Comparison of ENCODE assay signal across 27 cellular contexts in genomic region chr14:34685819-34686428, GRCh38. TPM values are rescaled to one million over a fixed set of nuclear protein-coding genes. Genes with fewer than 3 reads are reported as not detected.
DNase-seq lines count a peak whose midpoint lies in the region; ATAC-seq, FAIRE-seq and TF ChIP-seq lines count a peak whose summit lies in the region.
"Had no signal": no experiment of that assay in that cellular context is flagged by ENCODE, and none has a peak within 500 bp of the region (broad histone marks: within the 10 kb centered on the region; RNA-seq: fewer than 3 reads in every experiment).

No MANE protein-coding gene starts in this region.

- no peak overlapping the region for H3K9ac ChIP-seq in H1 (replicated peaks in 1 of 4; ENCODE audit: extremely low read depth in 1 of 4, low read depth in 3 of 4, low read length in 3 of 4)
- no peak overlapping the region for H3K9ac ChIP-seq in mesendoderm (ENCODE audit: low read length)

- no peak overlapping the region for H3K4ac ChIP-seq in H1 (replicated peaks; ENCODE audit: insufficient read length, low read depth, low read length)
- H3K4ac ChIP-seq in mesendoderm (ENCODE audit: low read depth, low read length) = no peak overlapping the region

- TF ChIP-seq CTCF in D721Med (IDR thresholded peaks at IDR 0.05; ENCODE audit: insufficient read depth, missing control alignments) (no peak), H1 (IDR thresholded peaks at IDR 0.05; ENCODE audit: control extremely low read depth in 1 of 3, insufficient read depth in 1 of 3, low read depth in 1 of 3, low read length in 3 of 3) (no peak)

- H3K4me3 ChIP-seq in H1 (ENCODE audit: extremely low read depth in 1 of 4, insufficient read depth in 2 of 4, low read depth in 3 of 4, low read length in 4 of 4) = no peak overlapping the region
- no peak overlapping the region for H3K4me3 ChIP-seq in mesendoderm (ENCODE audit: low read length)
- H3K4me3 ChIP-seq: GM12878, prostate gland, transverse colon had no signal

- no peak overlapping the region for H2BK120ac ChIP-seq in H1 (replicated peaks; ENCODE audit: low read depth, low read length)
- H2BK120ac ChIP-seq in mesendoderm (ENCODE audit: low read depth, low read length) = no peak overlapping the region

- H4K20me1 ChIP-seq in H1 (replicated peaks in 1 of 2; ENCODE audit: control insufficient read depth in 1 of 2, insufficient read depth in 2 of 2, low read length in 2 of 2) = no peaks in the 10 kb centered on the region

- H3K18ac ChIP-seq in H1 (ENCODE audit: extremely low read depth, low read length) = no peak overlapping the region
- no peak overlapping the region for H3K18ac ChIP-seq in mesendoderm (ENCODE audit: low read length)

- no peak for TF ChIP-seq POLR2A in H1 (IDR thresholded peaks at IDR 0.05; ENCODE audit: control extremely low read depth in 1 of 2, low read depth in 2 of 2, low read length in 2 of 2)

- no peak overlapping the region for H3K4me2 ChIP-seq in H1 (ENCODE audit: insufficient read depth in 1 of 2, low read depth in 2 of 2, low read length in 2 of 2)
- H3K4me2 ChIP-seq in mesendoderm (ENCODE audit: low read length) = no peak overlapping the region

- H3K27me3 ChIP-seq in H1 (replicated peaks in 1 of 4; ENCODE audit: control insufficient read depth in 3 of 4, extremely low read depth in 1 of 4, insufficient read depth in 3 of 4, low read length in 3 of 4) (no peaks in the 10 kb centered on the region), mesendoderm (ENCODE audit: insufficient read depth, low read length, poor library complexity) (no peaks in the 10 kb centered on the region)
- H3K27me3 ChIP-seq: transverse colon had no signal

- H4K91ac ChIP-seq in H1 (replicated peaks; ENCODE audit: insufficient read length, low read length) = no peak overlapping the region

- POLR2A ChIA-PET in H1 (lab: Charles Lee; ENCODE audit: partially characterized antibody) = no interaction called here

- DNase-seq in D721Med (ENCODE audit: insufficient read length, low spot score) = peak; percentile 41
- DNase-seq in NCI-H524 (lab: John Stamatoyannopoulos, UW) = peak; percentile 57 to 87
- DNase-seq in H1 (ENCODE audit: low read depth in 1 of 2, low spot score in 2 of 2) = no peak
- peak; percentile 56 for DNase-seq in mesendoderm
- DNase-seq in NCI-H2227 treated with DMSO at 0.1 percent for 48 hours (lab: John Stamatoyannopoulos, UW) = no peak
- DNase-seq: activated CD4-positive, alpha-beta T cell treated with anti-CD3 and anti-CD28 coated beads for 4 hours; activated CD8-positive, alpha-beta T cell treated with anti-CD3 and anti-CD28 coated beads, Interleukin-2, amount 10 ng/mL, durations not matched to agents 7 days and 5 days; activated naive CD8-positive, alpha-beta T cell treated with anti-CD3 and anti-CD28 coated beads, Interleukin-2, amount 10 ng/mL, durations not matched to agents 7 days and 5 days; activated T-cell treated with anti-CD3 and anti-CD28 coated beads for 4 hours; aorta; CD8-positive, alpha-beta T cell; DMS153; foreskin fibroblast; midbrain; naive B cell; NCI-H1092 treated with DMSO at 0.1 percent for 48 hours; NCI-H1694 treated with DMSO at 0.1 percent for 48 hours; SIG-M5; stimulated activated CD8-positive, alpha-beta memory T cell treated with anti-CD3 and anti-CD28 coated beads, Interleukin-4, amount 100 ng/mL, for 48 hours; transverse colon had no signal

- H3K14ac ChIP-seq in H1 (ENCODE audit: insufficient read length) = no peak overlapping the region

- H4K5ac ChIP-seq in H1 (ENCODE audit: insufficient read length, low read depth, low read length) = no peak overlapping the region
- H4K5ac ChIP-seq in mesendoderm (ENCODE audit: low read length) = no peak overlapping the region

- H2BK15ac ChIP-seq in H1 (ENCODE audit: low read length) (no peak overlapping the region), mesendoderm (replicated peaks; ENCODE audit: low read depth) (no peak overlapping the region)

- no peak overlapping the region for H2BK5ac ChIP-seq in H1 (ENCODE audit: low read depth, low read length)
- H2BK5ac ChIP-seq in mesendoderm (ENCODE audit: low read length) = no peak overlapping the region

- H3K79me1 ChIP-seq in H1 (ENCODE audit: low read depth, low read length) (no peaks in the 10 kb centered on the region), mesendoderm (ENCODE audit: low read length) (no peaks in the 10 kb centered on the region)

- H2AK5ac ChIP-seq in H1 (ENCODE audit: low read depth, low read length) = no peak overlapping the region
- H2AK5ac ChIP-seq in mesendoderm (ENCODE audit: low read length) = no peak overlapping the region

- H4K8ac ChIP-seq in H1 (ENCODE audit: extremely low read depth, insufficient read depth, low read length) = no peak overlapping the region
- no peak overlapping the region for H4K8ac ChIP-seq in mesendoderm (ENCODE audit: low read depth, low read length)

- H2AFZ ChIP-seq in H1 (ENCODE audit: low read length) = peak overlapping the region; percentile 96

- H3K79me2 ChIP-seq in H1 (ENCODE audit: control insufficient read depth in 1 of 2, insufficient read depth in 2 of 2, low read length in 2 of 2) (no peaks in the 10 kb centered on the region), mesendoderm (ENCODE audit: control insufficient read depth, insufficient read depth, low read length) (no peaks in the 10 kb centered on the region)

- 82% methylated on average over 7 of the region's 7 CpGs; no CpG with 5 or more reads in 1 of the 2 experiments for WGBS in H1 (ENCODE audit: extremely low coverage in 1 of 2, insufficient coverage in 1 of 2, insufficient read length in 1 of 2, insufficient replicate concordance in 2 of 2, low coverage in 1 of 2, low lambda C conversion rate in 2 of 2, missing lambda C conversion rate in 1 of 2), 2 experiments
- WGBS in mesendoderm (ENCODE audit: extremely low coverage, insufficient coverage, low lambda C conversion rate) = no CpG with 5 or more reads among the region's 7 CpGs

- H3K23me2 ChIP-seq in H1 (ENCODE audit: low read depth, low read length) = no peaks in the 10 kb centered on the region

- H3K27ac ChIP-seq in H1 (ENCODE audit: low read depth, low read length) = no peak overlapping the region
- no peak overlapping the region for H3K27ac ChIP-seq in mesendoderm (ENCODE audit: low read depth, low read length)
- H3K27ac ChIP-seq: prostate gland, transverse colon had no signal

- no peak overlapping the region for H2BK20ac ChIP-seq in H1 (ENCODE audit: low read length)

- H3K9me3 ChIP-seq in H1 (ENCODE audit: insufficient read depth in 2 of 2, low read depth in 1 of 2, low read length in 1 of 2) = no peaks in the 10 kb centered on the region
- H3K9me3 ChIP-seq: prostate gland, transverse colon had no signal

- ATAC-seq in HG03196 (IDR thresholded peaks at IDR 0.05; ENCODE audit: unreplicated experiment) = no peak
- ATAC-seq in HG02678 (IDR thresholded peaks at IDR 0.05; ENCODE audit: unreplicated experiment) = no peak
- ATAC-seq in GM21526 (IDR thresholded peaks at IDR 0.05; ENCODE audit: low FRiP score, unreplicated experiment) = no peak
- ATAC-seq: activated CD8-positive, alpha-beta T cell treated with anti-CD3 and anti-CD28 coated beads, Interleukin-2, amount 10 ng/mL, durations not matched to agents 7 days and 5 days; CD8-positive, alpha-beta T cell; GM12878; sciatic nerve had no signal

- no peak overlapping the region for H3K23ac ChIP-seq in H1 (ENCODE audit: insufficient read length)
- H3K23ac ChIP-seq in mesendoderm (ENCODE audit: low read length) = peak overlapping the region; percentile 94

- H3K4me1 ChIP-seq in H1 (replicated peaks in 1 of 4; ENCODE audit: control insufficient read depth in 3 of 4, insufficient read depth in 4 of 4, low read length in 3 of 4) = peaks cover 2 to 5% (median 2%) of the 10 kb centered on the region in 4 experiments; a peak in 4 of 7 replicates
- H3K4me1 ChIP-seq in mesendoderm (ENCODE audit: control insufficient read depth, low read depth, low read length) = no peaks in the 10 kb centered on the region
- H3K4me1 ChIP-seq: prostate gland, transverse colon had no signal

- no peak for TF ChIP-seq EP300 in H1 (IDR thresholded peaks at IDR 0.05; ENCODE audit: borderline replicate concordance in 1 of 2, low read depth in 2 of 2, low read length in 2 of 2)

- FAIRE-seq in D721Med (lab: Jason Lieb, UNC) = no peak
- no peak for FAIRE-seq in H1 (lab: Jason Lieb, UNC)
- FAIRE-seq: bronchial epithelial cell, GM12878 had no signal

- H3K56ac ChIP-seq in H1 (replicated peaks; ENCODE audit: insufficient read length, low read depth, low read length) (no peak overlapping the region), mesendoderm (ENCODE audit: low read length) (no peak overlapping the region)

- H3K36me3 ChIP-seq in H1 (ENCODE audit: control insufficient read depth in 2 of 4, insufficient read depth in 4 of 4, low read length in 3 of 4) (no peaks in the 10 kb centered on the region; a peak in 1 of 8 replicates), mesendoderm (ENCODE audit: control insufficient read depth, insufficient read depth, low read length) (no peaks in the 10 kb centered on the region)
- H3K36me3 ChIP-seq: prostate gland, transverse colon had no signal

- CTCF ChIA-PET in H1 (lab: Charles Lee; ENCODE audit: partially characterized antibody) = interaction anchor here (0.5 to 3.2 kb wide), 6 partner anchors 13 to 221 kb away, joined by 3 to 7 read pairs (median 4); no protein-coding TSS in a partner anchor

- no peak for TF ChIP-seq RAD21 in H1 (IDR thresholded peaks at IDR 0.05 in 1 of 2, conservative IDR thresholded peaks at IDR 0.05 in 1 of 2; ENCODE audit: low read depth in 2 of 2, low read length in 2 of 2)

- no peak overlapping the region for H2BK12ac ChIP-seq in H1 (ENCODE audit: low read depth, low read length)

RNA-seq across cellular contexts. Expression of gene CFL2, which starts 28.5 kb away (rescaled TPM):
- 18.1 and 20.5 TPM in 2 replicates for total RNA-seq in H1 (2021; fragmentation: NEBNext Ultra II Directional; extraction: Animal tissue kit (Norgen Biotek cat#: 25700))
- polyA plus RNA-seq in H1 (2011; rRNA removed) = 5.2 and 9.7 TPM in 2 replicates
- polyA plus RNA-seq in H1 (2011; cell fraction: cytosol; rRNA removed) = 8.8 TPM
- 2.6 TPM for polyA plus RNA-seq in H1 (2011; cell fraction: nucleus; rRNA removed)
- 7.8 to 18.4 TPM (median 8.7 TPM) in 4 replicates for polyA plus RNA-seq in H1 (2012, experiment 1 of 2)
- polyA plus RNA-seq in H1 (2012, experiment 2 of 2) = 2.2 TPM
- 10.8 TPM for polyA plus RNA-seq in H1 (2013, experiment 1 of 2)
- 11.3 TPM for polyA plus RNA-seq in H1 (2013, experiment 2 of 2)
- polyA minus RNA-seq in H1 (2011; rRNA and poly(A)+ RNA removed) = 9.7 and 15.4 TPM in 2 replicates
- polyA minus RNA-seq in H1 (2011; cell fraction: cytosol; rRNA and poly(A)+ RNA removed) = 4.3 TPM
- polyA minus RNA-seq in H1 (2011; cell fraction: nucleus; rRNA and poly(A)+ RNA removed) = 10.5 TPM
- polyA plus RNA-seq in mesendoderm (2013, experiment 1 of 2) = 25.3 TPM
- polyA plus RNA-seq in mesendoderm (2013, experiment 2 of 2) = 26.6 TPM

RNA-seq across cellular contexts. Expression of gene SNX6, which starts 56.0 kb away (rescaled TPM):
- 54.8 and 71.1 TPM in 2 replicates for total RNA-seq in H1 (2021; fragmentation: NEBNext Ultra II Directional; extraction: Animal tissue kit (Norgen Biotek cat#: 25700))
- polyA plus RNA-seq in H1 (2011; rRNA removed) = 28.0 and 53.4 TPM in 2 replicates
- 53.0 TPM for polyA plus RNA-seq in H1 (2011; cell fraction: cytosol; rRNA removed)
- polyA plus RNA-seq in H1 (2011; cell fraction: nucleus; rRNA removed) = 6.4 TPM
- polyA plus RNA-seq in H1 (2012, experiment 1 of 2) = 31.2 to 76.1 TPM (median 42.9 TPM) in 4 replicates
- 6.2 TPM for polyA plus RNA-seq in H1 (2012, experiment 2 of 2)
- polyA plus RNA-seq in H1 (2013, experiment 1 of 2) = 51.5 TPM
- polyA plus RNA-seq in H1 (2013, experiment 2 of 2) = 51.7 TPM
- 18.0 and 28.3 TPM in 2 replicates for polyA minus RNA-seq in H1 (2011; rRNA and poly(A)+ RNA removed)
- 16.6 TPM for polyA minus RNA-seq in H1 (2011; cell fraction: cytosol; rRNA and poly(A)+ RNA removed)
- 18.0 TPM for polyA minus RNA-seq in H1 (2011; cell fraction: nucleus; rRNA and poly(A)+ RNA removed)
- 58.0 TPM for polyA plus RNA-seq in mesendoderm (2013, experiment 1 of 2)
- 57.4 TPM for polyA plus RNA-seq in mesendoderm (2013, experiment 2 of 2)

Comparison
In these comparisons a context has a peak if more than half of its experiments do, and no peak if none do; other contexts are left out.
1. DNase-seq: peak in D721Med (single experiment), NCI-H524 (2 of 2) and mesendoderm (single experiment); none in H1 (0 of 2) and NCI-H2227 treated with DMSO at 0.1 percent for 48 hours (single experiment).